Comparison of ENCODE assay signal across 34 cellular contexts in genomic region chr13:24288870-24289269, GRCh38. TPM values are rescaled to one million over a fixed set of nuclear protein-coding genes. Genes with fewer than 3 reads are reported as not detected.
A peak's percentile ranks its signal among the peaks of the same experiment; 100 is the strongest.
DNase-seq lines count a peak whose midpoint lies in the region; ATAC-seq and TF ChIP-seq lines count a peak whose summit lies in the region.
"Had no signal": no experiment of that assay in that cellular context is flagged by ENCODE, and none has a peak within 500 bp of the region (broad histone marks: within the 10 kb centered on the region; RNA-seq: fewer than 3 reads in every experiment).

No MANE protein-coding gene starts in this region.

- peak; percentile 51 for DNase-seq in AG10803 (ENCODE audit: low read depth)
- DNase-seq in NOMO-1 (lab: John Stamatoyannopoulos, UW; ENCODE audit: unreplicated experiment in 2 of 2) = peak; percentile 57 to 80
- DNase-seq in amniotic epithelial cell (ENCODE audit: low read depth) = peak; percentile 85
- DNase-seq in iris pigment epithelial cell (ENCODE audit: low read depth) = peak; percentile 81
- DNase-seq in activated CD8-positive, alpha-beta memory T cell treated with anti-CD3 and anti-CD28 coated beads, Interleukin-2, amount 10 ng/mL, durations not matched to agents 7 days and 5 days = no peak
- DNase-seq in ureter (ENCODE audit: low spot score) = no peak
- DNase-seq: activated CD4-positive, CD25-positive, alpha-beta regulatory T cell; activated CD8-positive, alpha-beta memory T cell treated with anti-CD3 and anti-CD28 coated beads, Interleukin-2, amount 50 U/mL, for 4 hours; activated naive CD4-positive, alpha-beta T cell treated with anti-CD3 and anti-CD28 coated beads for 36 hours; amniotic stem cell; DMS53; effector CD4-positive, alpha-beta T cell; H9; hypothalamus; left ventricle myocardium inferior; midbrain; naive thymus-derived CD4-positive, alpha-beta T cell; NCI-H1092 treated with DMSO at 0.1 percent for 48 hours; NCI-H2081; NCI-H82; SJCRH30; T-helper 1 cell had no signal

- H3K36me3 Mint-ChIP-seq in activated CD8-positive, alpha-beta memory T cell treated with anti-CD3 and anti-CD28 coated beads, Interleukin-2, amount 10 ng/mL, durations not matched to agents 7 days and 5 days = peaks cover 62% of the 10 kb centered on the region

- ATAC-seq in GM18517 (IDR thresholded peaks at IDR 0.05; ENCODE audit: unreplicated experiment) = no peak
- no peak for ATAC-seq in activated CD8-positive, alpha-beta memory T cell treated with anti-CD3 and anti-CD28 coated beads, Interleukin-2, amount 10 ng/mL, durations not matched to agents 7 days and 5 days
- ATAC-seq in HG03095 (IDR thresholded peaks at IDR 0.05; ENCODE audit: unreplicated experiment) = no peak
- ATAC-seq: naive thymus-derived CD4-positive, alpha-beta T cell; Panc1 had no signal

- H3K9me3 Mint-ChIP-seq in activated CD8-positive, alpha-beta memory T cell treated with anti-CD3 and anti-CD28 coated beads, Interleukin-2, amount 10 ng/mL, durations not matched to agents 7 days and 5 days (ENCODE audit: low read depth) = no peaks in the 10 kb centered on the region
- H3K9me3 Mint-ChIP-seq: activated naive CD4-positive, alpha-beta T cell treated with anti-CD3 and anti-CD28 coated beads for 36 hours; activated T-helper 1 cell treated with anti-CD3 and anti-CD28 coated beads, Interleukin-12 subunit alpha, Interleukin-12 subunit beta, Interleukin-2, Interleukin-4 antibody, amounts not matched to agents 30 ng/mL and 10 ng/mL and 1 ng/mL, durations not matched to agents 14 hours and 24 hours and 36 hours; H9; naive thymus-derived CD4-positive, alpha-beta T cell; stimulated activated naive CD8-positive, alpha-beta T cell treated with anti-CD3 and anti-CD28 coated beads, Interleukin-15, Interleukin-2, amounts not matched to agents 100 ng/mL and 50 ng/mL, for 24 hours had no signal

- no peak overlapping the region for H3K27ac Mint-ChIP-seq in activated CD8-positive, alpha-beta memory T cell treated with anti-CD3 and anti-CD28 coated beads, Interleukin-2, amount 10 ng/mL, durations not matched to agents 7 days and 5 days
- H3K27ac Mint-ChIP-seq: activated T-helper 1 cell treated with anti-CD3 and anti-CD28 coated beads, Interleukin-12 subunit alpha, Interleukin-12 subunit beta, Interleukin-2, Interleukin-4 antibody, amounts not matched to agents 30 ng/mL and 10 ng/mL and 1 ng/mL, durations not matched to agents 14 hours and 24 hours and 36 hours; H9; stimulated activated naive CD8-positive, alpha-beta T cell treated with anti-CD3 and anti-CD28 coated beads, Interleukin-15, Interleukin-2, amounts not matched to agents 100 ng/mL and 50 ng/mL, for 24 hours had no signal

- H3K4me3 Mint-ChIP-seq in activated CD8-positive, alpha-beta memory T cell treated with anti-CD3 and anti-CD28 coated beads, Interleukin-2, amount 10 ng/mL, durations not matched to agents 7 days and 5 days = no peak overlapping the region
- H3K4me3 Mint-ChIP-seq: activated naive CD4-positive, alpha-beta T cell treated with anti-CD3 and anti-CD28 coated beads for 36 hours; activated T-helper 1 cell treated with anti-CD3 and anti-CD28 coated beads, Interleukin-12 subunit alpha, Interleukin-12 subunit beta, Interleukin-2, Interleukin-4 antibody, amounts not matched to agents 30 ng/mL and 10 ng/mL and 1 ng/mL, durations not matched to agents 14 hours and 24 hours and 36 hours; H9; naive thymus-derived CD4-positive, alpha-beta T cell; stimulated activated naive CD8-positive, alpha-beta T cell treated with anti-CD3 and anti-CD28 coated beads, Interleukin-15, Interleukin-2, amounts not matched to agents 100 ng/mL and 50 ng/mL, for 24 hours had no signal

- no peak for TF ChIP-seq CTCF in AG10803 (conservative IDR thresholded peaks at IDR 0.05; ENCODE audit: low read length)

- H3K4me3 ChIP-seq in AG10803 (ENCODE audit: low read length) = no peak overlapping the region
- H3K4me3 ChIP-seq: left ventricle myocardium inferior, SJCRH30, skin epidermis, thoracic aorta, vagina had no signal

- H3K27me3 Mint-ChIP-seq in activated CD8-positive, alpha-beta memory T cell treated with anti-CD3 and anti-CD28 coated beads, Interleukin-2, amount 10 ng/mL, durations not matched to agents 7 days and 5 days = no peaks in the 10 kb centered on the region
- H3K27me3 Mint-ChIP-seq: naive thymus-derived CD4-positive, alpha-beta T cell; stimulated activated naive CD8-positive, alpha-beta T cell treated with anti-CD3 and anti-CD28 coated beads, Interleukin-15, Interleukin-2, amounts not matched to agents 100 ng/mL and 50 ng/mL, for 24 hours had no signal

- H3K4me1 Mint-ChIP-seq in activated CD8-positive, alpha-beta memory T cell treated with anti-CD3 and anti-CD28 coated beads, Interleukin-2, amount 10 ng/mL, durations not matched to agents 7 days and 5 days = no peaks in the 10 kb centered on the region
- H3K4me1 Mint-ChIP-seq: H9 had no signal

- CTCF ChIA-PET in activated CD8-positive, alpha-beta memory T cell treated with anti-CD3 and anti-CD28 coated beads, Interleukin-2, amount 10 ng/mL, durations not matched to agents 7 days and 5 days (lab: Charles Lee) = no interaction called here

RNA-seq across cellular contexts. Expression of gene C1QTNF9, which starts 20.5 kb away (rescaled TPM):
- not detected for total RNA-seq in activated CD8-positive, alpha-beta memory T cell treated with anti-CD3 and anti-CD28 coated beads, Interleukin-2, amount 10 ng/mL, durations not matched to agents 7 days and 5 days
- 0.26 TPM for total RNA-seq in ureter
- total RNA-seq: A172; activated naive CD4-positive, alpha-beta T cell treated with anti-CD3 and anti-CD28 coated beads for 36 hours; activated T-helper 1 cell treated with anti-CD3 and anti-CD28 coated beads, Interleukin-12 subunit alpha, Interleukin-12 subunit beta, Interleukin-2, Interleukin-4 antibody, amounts not matched to agents 30 ng/mL and 10 ng/mL and 1 ng/mL, durations not matched to agents 14 hours and 24 hours and 36 hours; chondrocyte; epithelial cell of proximal tubule; H9; osteoblast; SJCRH30; vagina had no signal

Comparison
In these comparisons a context has a peak if more than half of its experiments do, and no peak if none do; other contexts are left out.
1. DNase-seq: peak in AG10803 (single experiment), NOMO-1 (2 of 2), amniotic epithelial cell (single experiment) and iris pigment epithelial cell (single experiment); none in activated CD8-positive, alpha-beta memory T cell treated with anti-CD3 and anti-CD28 coated beads, Interleukin-2, amount 10 ng/mL, durations not matched to agents 7 days and 5 days (single experiment) and ureter (single experiment).